18 cellular contexts compared by ENCODE assay signal in genomic region chr6:27517238-27517637, GRCh38.
"Had no signal": no experiment of that assay in that cellular context is flagged by ENCODE, and none has a peak within 500 bp of the region (broad histone marks: within the 10 kb centered on the region; RNA-seq: fewer than 3 reads in every experiment).

No MANE protein-coding gene starts in this region.

- FAIRE-seq: colon, pancreas had no signal

- DNase-seq: esophagus squamous epithelium; foreskin fibroblast; heart left ventricle; hippocampal formation; left colon; mesendoderm; naive B cell; occipital lobe; pancreas; right cardiac atrium; stimulated activated CD4-positive, alpha-beta T cell treated with anti-CD3 and anti-CD28 coated beads, Interleukin-2, amount 100 ng/mL, for 48 hours; stimulated activated naive CD4-positive, alpha-beta T cell treated with Interleukin-2 at 50 U/mL for 16 hours; trophoblast cell had no signal

- H3K36me3 ChIP-seq: esophagus squamous epithelium, heart left ventricle, pancreas had no signal

- H3K9me3 ChIP-seq: esophagus squamous epithelium, heart left ventricle, pancreas had no signal

- H3K27ac Mint-ChIP-seq: dendritic cell treated with granulocyte-macrophage colony-stimulating factor and Interleukin-4, amounts not matched to agents 40 ng/mL and 50 ng/mL, for 4 days; naive B cell; progenitor cell of endocrine pancreas had no signal

- H3K9me3 Mint-ChIP-seq: dendritic cell treated with granulocyte-macrophage colony-stimulating factor and Interleukin-4, amounts not matched to agents 40 ng/mL and 50 ng/mL, for 4 days; naive B cell; neural crest cell had no signal

- H3K4me3 Mint-ChIP-seq: dendritic cell treated with granulocyte-macrophage colony-stimulating factor and Interleukin-4, amounts not matched to agents 40 ng/mL and 50 ng/mL, for 4 days had no signal

- H3K27ac ChIP-seq: esophagus squamous epithelium, heart left ventricle, pancreas had no signal

- H3K4me2 ChIP-seq: smooth muscle cell had no signal

- ATAC-seq: heart left ventricle, left colon, pancreas, right cardiac atrium had no signal

- H3K36me3 Mint-ChIP-seq: naive B cell had no signal

- H3K4me3 ChIP-seq: esophagus squamous epithelium, heart left ventricle, pancreas, smooth muscle cell had no signal
